ENCODE assay signal across 8 cellular contexts in genomic region chr2:97112320-97113049, GRCh38. TPM values are rescaled to one million over a fixed set of nuclear protein-coding genes. Genes with fewer than 3 reads are reported as not detected.
DNase-seq lines count a peak whose midpoint lies in the region; ATAC-seq, FAIRE-seq and TF ChIP-seq lines count a peak whose summit lies in the region.
"Not testable (repeated sequence)": the region's sequence is repeated elsewhere in the genome, so short reads cannot be mapped to it uniquely, and the experiment has no call there.

No MANE protein-coding gene starts in this region.

- DNase-seq in D721Med (ENCODE audit: insufficient read length, low spot score); stimulated activated naive B cell treated with anti-CD40 and anti-IgM and Interleukin-4, amounts not matched to agents 10 μg/mL and 1 μg/mL and 100 μg/mL, for 72 hours: not testable (repeated sequence)
- peak; percentile 90 for DNase-seq in activated CD4-positive, alpha-beta T cell treated with anti-CD3 and anti-CD28 coated beads, Interleukin-2, amount 10 ng/mL, durations not matched to agents 24 days and 14 days
- peak; percentile 47 for DNase-seq in bronchial epithelial cell (ENCODE audit: low read depth)
- DNase-seq in right atrium auricular region (ENCODE audit: low spot score), result peak; percentile 74
- DNase-seq in neuronal stem cell (ENCODE audit: low spot score), result peak; percentile 61

- H3K27ac Mint-ChIP-seq in activated CD4-positive, alpha-beta T cell treated with anti-CD3 and anti-CD28 coated beads, Interleukin-2, amount 10 ng/mL, durations not matched to agents 24 days and 14 days, result peak overlapping the region; percentile 96
- H3K27ac Mint-ChIP-seq in stimulated activated naive B cell treated with anti-CD40 and anti-IgM and Interleukin-4, amounts not matched to agents 10 μg/mL and 1 μg/mL and 100 μg/mL, for 72 hours, result peak overlapping the region; percentile 88

- H3K23ac ChIP-seq in neuronal stem cell (ENCODE audit: low read depth, low read length, poor library complexity), result not testable (repeated sequence)

- peak overlapping the region; percentile 64 for H3K4me3 ChIP-seq in bronchial epithelial cell (ENCODE audit: low read depth, low read length)
- peak overlapping the region; percentile 70 to 80 for H3K4me3 ChIP-seq in right atrium auricular region
- peak overlapping the region; percentile 65 to 94 for H3K4me3 ChIP-seq in neuronal stem cell (ENCODE audit: low read length in 2 of 2)

- not testable (repeated sequence) for FAIRE-seq in D721Med (lab: Jason Lieb, UNC); bronchial epithelial cell (lab: Jason Lieb, UNC)

- peak; percentile 45 for ATAC-seq in GM21619 (IDR thresholded peaks at IDR 0.05; ENCODE audit: unreplicated experiment)
- peak; percentile 60 to 68 for ATAC-seq in stimulated activated naive B cell treated with anti-CD40 and anti-IgM and Interleukin-4, amounts not matched to agents 10 μg/mL and 1 μg/mL and 100 μg/mL, for 72 hours (replicated peaks)

- not testable (repeated sequence) for H3K4me1 Mint-ChIP-seq in activated CD4-positive, alpha-beta T cell treated with anti-CD3 and anti-CD28 coated beads, Interleukin-2, amount 10 ng/mL, durations not matched to agents 24 days and 14 days; stimulated activated naive B cell treated with anti-CD40 and anti-IgM and Interleukin-4, amounts not matched to agents 10 μg/mL and 1 μg/mL and 100 μg/mL, for 72 hours

- H3K27ac ChIP-seq in KOPT-K1 (ENCODE audit: low read depth, low read length, poor library complexity, severe bottlenecking), result peak overlapping the region; percentile 82
- H3K27ac ChIP-seq in right atrium auricular region, result peak overlapping the region; percentile 92 to 97
- H3K27ac ChIP-seq in neuronal stem cell (replicated peaks; ENCODE audit: low read length), result peak overlapping the region; percentile 66

- H2AFZ ChIP-seq in neuronal stem cell (ENCODE audit: low read length), result peak overlapping the region; percentile 100

- not testable (repeated sequence) for H3K36me3 Mint-ChIP-seq in activated CD4-positive, alpha-beta T cell treated with anti-CD3 and anti-CD28 coated beads, Interleukin-2, amount 10 ng/mL, durations not matched to agents 24 days and 14 days (ENCODE audit: low read depth); stimulated activated naive B cell treated with anti-CD40 and anti-IgM and Interleukin-4, amounts not matched to agents 10 μg/mL and 1 μg/mL and 100 μg/mL, for 72 hours

- H3K4me3 Mint-ChIP-seq in activated CD4-positive, alpha-beta T cell treated with anti-CD3 and anti-CD28 coated beads, Interleukin-2, amount 10 ng/mL, durations not matched to agents 24 days and 14 days, result peak overlapping the region; percentile 90
- H3K4me3 Mint-ChIP-seq in stimulated activated naive B cell treated with anti-CD40 and anti-IgM and Interleukin-4, amounts not matched to agents 10 μg/mL and 1 μg/mL and 100 μg/mL, for 72 hours, result peak overlapping the region; percentile 84 to 98

- H3K36me3 ChIP-seq in KOPT-K1 (ENCODE audit: insufficient read depth, low read length); bronchial epithelial cell (ENCODE audit: control insufficient read depth, insufficient read depth, low read length); right atrium auricular region; neuronal stem cell (replicated peaks in 1 of 2; ENCODE audit: control insufficient read depth in 2 of 2, insufficient read depth in 2 of 2, low read length in 2 of 2): not testable (repeated sequence)

- H4K91ac ChIP-seq in neuronal stem cell (ENCODE audit: low read depth, low read length, poor library complexity), result not testable (repeated sequence)

- not testable (repeated sequence) for H3K9me3 Mint-ChIP-seq in activated CD4-positive, alpha-beta T cell treated with anti-CD3 and anti-CD28 coated beads, Interleukin-2, amount 10 ng/mL, durations not matched to agents 24 days and 14 days; stimulated activated naive B cell treated with anti-CD40 and anti-IgM and Interleukin-4, amounts not matched to agents 10 μg/mL and 1 μg/mL and 100 μg/mL, for 72 hours

- not testable (repeated sequence) for H2BK120ac ChIP-seq in neuronal stem cell (ENCODE audit: low read depth, low read length)

- H3K4me2 ChIP-seq in neuronal stem cell (ENCODE audit: insufficient read depth, low read length, poor library complexity, severe bottlenecking), result peak overlapping the region; percentile 97

- H2BK15ac ChIP-seq in neuronal stem cell (ENCODE audit: low read length), result not testable (repeated sequence)

- H3K79me1 ChIP-seq in neuronal stem cell (ENCODE audit: low read depth, low read length), result not testable (repeated sequence)

- H3K27me3 Mint-ChIP-seq in activated CD4-positive, alpha-beta T cell treated with anti-CD3 and anti-CD28 coated beads, Interleukin-2, amount 10 ng/mL, durations not matched to agents 24 days and 14 days, result peaks cover 22% of the 10 kb centered on the region
- H3K27me3 Mint-ChIP-seq in stimulated activated naive B cell treated with anti-CD40 and anti-IgM and Interleukin-4, amounts not matched to agents 10 μg/mL and 1 μg/mL and 100 μg/mL, for 72 hours, result not testable (repeated sequence)

- H3K14ac ChIP-seq in neuronal stem cell (ENCODE audit: low read length), result not testable (repeated sequence)

- H3K4ac ChIP-seq in neuronal stem cell (ENCODE audit: low read length), result not testable (repeated sequence)

- peak; percentile 82 for TF ChIP-seq CTCF in D721Med (IDR thresholded peaks at IDR 0.05; ENCODE audit: insufficient read depth, missing control alignments)
- peak; percentile 58 for TF ChIP-seq CTCF in bronchial epithelial cell (IDR thresholded peaks at IDR 0.05; ENCODE audit: insufficient read depth, low read length, severe bottlenecking)
- peak; percentile 69 to 79 for TF ChIP-seq CTCF in right atrium auricular region (IDR thresholded peaks at IDR 0.05)

- peak overlapping the region; percentile 96 for H3K9ac ChIP-seq in neuronal stem cell (ENCODE audit: low read depth, low read length, poor library complexity)

- H3K27me3 ChIP-seq in bronchial epithelial cell (ENCODE audit: control insufficient read depth, insufficient read depth, low read length); right atrium auricular region; neuronal stem cell (ENCODE audit: control insufficient read depth in 3 of 3, insufficient read depth in 3 of 3, low read depth in 1 of 3, low read length in 3 of 3): not testable (repeated sequence)

- intact Hi-C loops in activated CD4-positive, alpha-beta T cell treated with anti-CD3 and anti-CD28 coated beads, Interleukin-2, amount 10 ng/mL, durations not matched to agents 24 days and 14 days (cut with micrococcal nuclease), result loop anchor here (1.0 to 10.0 kb wide), 3 partner anchors 149 to 578 kb away; partner anchors contain the start of gene ARID5A

- not testable (repeated sequence) for H2BK12ac ChIP-seq in neuronal stem cell (ENCODE audit: low read length)

- not testable (repeated sequence) for H2AK5ac ChIP-seq in neuronal stem cell (ENCODE audit: low read depth, low read length)

- H3K18ac ChIP-seq in neuronal stem cell (ENCODE audit: low read length), result peak overlapping the region; percentile 89

- H4K8ac ChIP-seq in neuronal stem cell (ENCODE audit: low read depth, low read length), result peak overlapping the region; percentile 92

- not testable (repeated sequence) for H3K4me1 ChIP-seq in right atrium auricular region; neuronal stem cell (ENCODE audit: control insufficient read depth in 2 of 2, insufficient read depth in 1 of 2, low read depth in 1 of 2, low read length in 2 of 2)

- H2BK5ac ChIP-seq in neuronal stem cell (ENCODE audit: low read length), result not testable (repeated sequence)

- no CpG with 5 or more reads among the region's 44 CpGs for WGBS in neuronal stem cell (ENCODE audit: extremely low coverage in 2 of 2, insufficient read length in 2 of 2, insufficient replicate concordance in 1 of 2), 2 donors

- not testable (repeated sequence) for H3K9me3 ChIP-seq in KOPT-K1 (ENCODE audit: insufficient read depth, low read length, poor library complexity, severe bottlenecking); right atrium auricular region; neuronal stem cell (replicated peaks in 1 of 2; ENCODE audit: control insufficient read depth in 2 of 2, insufficient read depth in 1 of 2, low read depth in 1 of 2, low read length in 2 of 2)

RNA-seq across cellular contexts. Expression of gene ANKRD36, which starts 0.5 kb away (rescaled TPM):
- total RNA-seq in activated CD4-positive, alpha-beta T cell treated with anti-CD3 and anti-CD28 coated beads, Interleukin-2, amount 10 ng/mL, durations not matched to agents 24 days and 14 days, result 41.2 and 45.1 TPM in 2 replicates
- total RNA-seq in bronchial epithelial cell, result 11.0 and 14.0 TPM in 2 replicates
- total RNA-seq in right atrium auricular region, result 1 to 10 TPM; 3.3 to 5.3 TPM
- 10.2 TPM for polyA plus RNA-seq in neuronal stem cell (2013, experiment 1 of 2)
- 10.7 TPM for polyA plus RNA-seq in neuronal stem cell (2013, experiment 2 of 2)

RNA-seq across cellular contexts. Expression of gene FAHD2B, which starts 17.8 kb away (rescaled TPM):
- total RNA-seq in activated CD4-positive, alpha-beta T cell treated with anti-CD3 and anti-CD28 coated beads, Interleukin-2, amount 10 ng/mL, durations not matched to agents 24 days and 14 days, result 22.3 and 24.3 TPM in 2 replicates
- total RNA-seq in bronchial epithelial cell (13.4 and 14.3 TPM in 2 replicates), right atrium auricular region (10 to 100 TPM; 20.8 to 22.9 TPM)
- 20.3 TPM for polyA plus RNA-seq in neuronal stem cell (2013, experiment 1 of 2)
- 19.6 TPM for polyA plus RNA-seq in neuronal stem cell (2013, experiment 2 of 2)
